Comparison of ENCODE assay signal across 1 cellular context in the genomic region with DNA sequence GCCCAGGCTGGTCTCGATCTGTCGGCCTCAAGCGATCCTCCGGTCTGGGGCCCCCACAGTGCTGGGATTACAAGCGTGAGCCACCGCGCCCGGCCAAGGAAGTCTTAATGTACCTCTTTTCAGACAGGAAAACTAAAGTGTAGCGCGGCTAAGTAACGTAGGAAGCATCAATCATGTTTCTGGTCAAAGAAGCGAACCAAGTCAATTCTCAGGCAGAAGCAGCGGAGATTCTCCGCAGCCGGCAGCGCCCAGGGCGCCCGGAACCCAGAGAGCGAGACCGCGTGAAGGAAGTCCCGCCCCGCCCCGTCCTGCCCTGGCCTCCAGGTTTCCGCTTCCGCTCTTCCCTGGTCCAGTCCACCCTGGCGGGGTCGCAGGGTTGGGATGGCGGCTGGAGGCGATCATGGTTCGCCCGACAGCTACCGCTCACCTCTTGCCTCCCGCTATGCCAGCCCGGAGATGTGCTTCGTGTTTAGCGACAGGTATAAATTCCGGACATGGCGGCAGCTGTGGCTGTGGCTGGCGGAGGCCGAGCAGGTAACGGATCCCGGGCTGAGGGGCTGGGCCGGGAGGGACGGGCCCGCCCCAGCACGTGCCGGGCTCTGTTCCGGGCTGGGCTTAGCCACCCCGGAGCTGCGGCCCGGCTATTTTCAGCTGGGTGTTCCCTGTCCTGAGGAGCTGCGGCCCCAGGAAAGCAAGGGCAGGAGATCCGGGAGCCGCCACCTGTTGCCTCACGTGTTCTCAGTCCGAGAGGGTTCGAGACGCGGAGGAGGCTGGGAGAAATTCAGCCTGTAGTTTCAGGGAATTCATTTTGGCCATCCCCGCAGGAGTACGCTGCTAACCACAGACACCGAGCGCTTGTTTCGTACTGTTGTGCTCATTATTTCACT.
TF ChIP-seq lines count a peak whose summit lies in the region.

TSS of gene ADSL (plus strand) at position 323 of the 887 bp plus-strand sequence. CDS start at position 382, 59 bp downstream.

TF ChIP-seq in IMR-90, 13 proteins besides CTCF, POLR2A, EP300 and RAD21 (continued from another document):
- TF ChIP-seq, protein P1, sequence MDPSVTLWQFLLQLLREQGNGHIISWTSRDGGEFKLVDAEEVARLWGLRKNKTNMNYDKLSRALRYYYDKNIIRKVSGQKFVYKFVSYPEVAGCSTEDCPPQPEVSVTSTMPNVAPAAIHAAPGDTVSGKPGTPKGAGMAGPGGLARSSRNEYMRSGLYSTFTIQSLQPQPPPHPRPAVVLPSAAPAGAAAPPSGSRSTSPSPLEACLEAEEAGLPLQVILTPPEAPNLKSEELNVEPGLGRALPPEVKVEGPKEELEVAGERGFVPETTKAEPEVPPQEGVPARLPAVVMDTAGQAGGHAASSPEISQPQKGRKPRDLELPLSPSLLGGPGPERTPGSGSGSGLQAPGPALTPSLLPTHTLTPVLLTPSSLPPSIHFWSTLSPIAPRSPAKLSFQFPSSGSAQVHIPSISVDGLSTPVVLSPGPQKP (IDR thresholded peaks at IDR 0.05; ENCODE audit: borderline replicate concordance, low read depth, low read length): no peak
- TF ChIP-seq FOS (IDR thresholded peaks at IDR 0.05; ENCODE audit: low read depth, low read length) (no peak), CHD1 (IDR thresholded peaks at IDR 0.05; ENCODE audit: low read depth, low read length) (no peak), NFE2L2 (IDR thresholded peaks at IDR 0.05; ENCODE audit: low read depth, low read length) (no peak), RCOR1 (IDR thresholded peaks at IDR 0.05; ENCODE audit: insufficient replicate concordance, low read length) (peak; percentile 39), CEBPB (IDR thresholded peaks at IDR 0.05; ENCODE audit: low read depth, low read length) (no peak), BHLHE40 (IDR thresholded peaks at IDR 0.05; ENCODE audit: low read depth, low read length) (peak; percentile 97), SMC3 (IDR thresholded peaks at IDR 0.05; ENCODE audit: low read depth, low read length) (no peak), MAZ (IDR thresholded peaks at IDR 0.05; ENCODE audit: borderline replicate concordance, low read depth, low read length) (peak; percentile 27; the same call in 1 of the 2 replicates), MXI1 (IDR thresholded peaks at IDR 0.05; ENCODE audit: borderline replicate concordance, low read depth, low read length) (peak; percentile 87)
- TF ChIP-seq, protein P2, sequence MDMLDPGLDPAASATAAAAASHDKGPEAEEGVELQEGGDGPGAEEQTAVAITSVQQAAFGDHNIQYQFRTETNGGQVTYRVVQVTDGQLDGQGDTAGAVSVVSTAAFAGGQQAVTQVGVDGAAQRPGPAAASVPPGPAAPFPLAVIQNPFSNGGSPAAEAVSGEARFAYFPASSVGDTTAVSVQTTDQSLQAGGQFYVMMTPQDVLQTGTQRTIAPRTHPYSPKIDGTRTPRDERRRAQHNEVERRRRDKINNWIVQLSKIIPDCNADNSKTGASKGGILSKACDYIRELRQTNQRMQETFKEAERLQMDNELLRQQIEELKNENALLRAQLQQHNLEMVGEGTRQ (IDR thresholded peaks at IDR 0.05; ENCODE audit: low read depth, low read length): peak; percentile 72
